ENCODE assay signal across 1 cellular context in the genomic region with DNA sequence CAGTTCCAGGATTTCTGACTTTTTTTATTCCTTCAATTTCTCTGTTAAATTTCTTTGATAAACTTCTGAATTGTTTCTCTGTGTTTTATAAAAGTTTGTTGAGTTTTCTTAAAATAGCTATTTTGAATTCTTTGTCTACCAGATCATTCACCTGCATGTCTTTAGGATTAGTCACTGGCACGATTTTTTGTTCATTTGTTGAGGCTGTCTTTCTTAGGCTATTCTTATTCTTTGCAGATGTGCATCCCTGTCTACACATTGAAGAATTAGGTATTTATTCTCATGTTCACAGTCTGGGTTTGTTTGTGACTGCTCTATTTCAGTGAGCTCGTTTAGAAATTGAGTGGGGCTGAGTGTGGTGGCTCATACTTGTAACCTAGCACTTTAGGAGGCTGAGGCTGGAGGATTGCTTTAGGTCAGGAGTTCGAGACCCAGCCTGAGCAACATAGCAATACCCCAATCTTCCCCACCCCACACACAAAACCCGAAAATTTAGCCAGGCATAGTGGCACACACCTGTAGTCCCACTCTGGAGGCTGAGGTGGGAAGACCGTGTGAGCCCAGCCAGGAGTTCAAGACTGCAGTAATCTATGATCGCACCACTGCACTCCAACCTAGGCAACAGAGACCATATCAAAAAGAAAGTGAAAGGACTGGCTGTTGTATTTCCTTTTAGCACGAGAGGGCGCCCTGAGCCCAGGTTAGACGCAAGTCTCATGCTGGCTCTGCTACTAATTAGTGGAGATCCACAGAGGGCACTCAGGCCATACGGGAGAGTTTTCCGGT.
TF ChIP-seq lines count a peak whose summit lies in the region.

No MANE protein-coding gene starts in this region.

TF ChIP-seq in WTC11, 78 proteins besides CTCF, POLR2A, EP300 and RAD21 (continued from another document):
- TF ChIP-seq, protein P1, sequence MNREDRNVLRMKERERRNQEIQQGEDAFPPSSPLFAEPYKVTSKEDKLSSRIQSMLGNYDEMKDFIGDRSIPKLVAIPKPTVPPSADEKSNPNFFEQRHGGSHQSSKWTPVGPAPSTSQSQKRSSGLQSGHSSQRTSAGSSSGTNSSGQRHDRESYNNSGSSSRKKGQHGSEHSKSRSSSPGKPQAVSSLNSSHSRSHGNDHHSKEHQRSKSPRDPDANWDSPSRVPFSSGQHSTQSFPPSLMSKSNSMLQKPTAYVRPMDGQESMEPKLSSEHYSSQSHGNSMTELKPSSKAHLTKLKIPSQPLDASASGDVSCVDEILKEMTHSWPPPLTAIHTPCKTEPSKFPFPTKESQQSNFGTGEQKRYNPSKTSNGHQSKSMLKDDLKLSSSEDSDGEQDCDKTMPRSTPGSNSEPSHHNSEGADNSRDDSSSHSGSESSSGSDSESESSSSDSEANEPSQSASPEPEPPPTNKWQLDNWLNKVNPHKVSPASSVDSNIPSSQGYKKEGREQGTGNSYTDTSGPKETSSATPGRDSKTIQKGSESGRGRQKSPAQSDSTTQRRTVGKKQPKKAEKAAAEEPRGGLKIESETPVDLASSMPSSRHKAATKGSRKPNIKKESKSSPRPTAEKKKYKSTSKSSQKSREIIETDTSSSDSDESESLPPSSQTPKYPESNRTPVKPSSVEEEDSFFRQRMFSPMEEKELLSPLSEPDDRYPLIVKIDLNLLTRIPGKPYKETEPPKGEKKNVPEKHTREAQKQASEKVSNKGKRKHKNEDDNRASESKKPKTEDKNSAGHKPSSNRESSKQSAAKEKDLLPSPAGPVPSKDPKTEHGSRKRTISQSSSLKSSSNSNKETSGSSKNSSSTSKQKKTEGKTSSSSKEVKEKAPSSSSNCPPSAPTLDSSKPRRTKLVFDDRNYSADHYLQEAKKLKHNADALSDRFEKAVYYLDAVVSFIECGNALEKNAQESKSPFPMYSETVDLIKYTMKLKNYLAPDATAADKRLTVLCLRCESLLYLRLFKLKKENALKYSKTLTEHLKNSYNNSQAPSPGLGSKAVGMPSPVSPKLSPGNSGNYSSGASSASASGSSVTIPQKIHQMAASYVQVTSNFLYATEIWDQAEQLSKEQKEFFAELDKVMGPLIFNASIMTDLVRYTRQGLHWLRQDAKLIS (CRISPR knock-in tag; IDR thresholded peaks at IDR 0.05; ENCODE audit: borderline replicate concordance): no peak
- TF ChIP-seq PRRX2 (CRISPR knock-in tag; IDR thresholded peaks at IDR 0.05) (no peak), ZNF671 (CRISPR knock-in tag; IDR thresholded peaks at IDR 0.05) (no peak), TEAD1 (CRISPR knock-in tag; IDR thresholded peaks at IDR 0.05) (no peak), NFYB (CRISPR knock-in tag; conservative IDR thresholded peaks at IDR 0.05; ENCODE audit: low read depth) (no peak), EMX1 (CRISPR knock-in tag; IDR thresholded peaks at IDR 0.05) (no peak), ZNF423 (CRISPR knock-in tag; IDR thresholded peaks at IDR 0.05) (no peak)
- TF ChIP-seq, protein P2, sequence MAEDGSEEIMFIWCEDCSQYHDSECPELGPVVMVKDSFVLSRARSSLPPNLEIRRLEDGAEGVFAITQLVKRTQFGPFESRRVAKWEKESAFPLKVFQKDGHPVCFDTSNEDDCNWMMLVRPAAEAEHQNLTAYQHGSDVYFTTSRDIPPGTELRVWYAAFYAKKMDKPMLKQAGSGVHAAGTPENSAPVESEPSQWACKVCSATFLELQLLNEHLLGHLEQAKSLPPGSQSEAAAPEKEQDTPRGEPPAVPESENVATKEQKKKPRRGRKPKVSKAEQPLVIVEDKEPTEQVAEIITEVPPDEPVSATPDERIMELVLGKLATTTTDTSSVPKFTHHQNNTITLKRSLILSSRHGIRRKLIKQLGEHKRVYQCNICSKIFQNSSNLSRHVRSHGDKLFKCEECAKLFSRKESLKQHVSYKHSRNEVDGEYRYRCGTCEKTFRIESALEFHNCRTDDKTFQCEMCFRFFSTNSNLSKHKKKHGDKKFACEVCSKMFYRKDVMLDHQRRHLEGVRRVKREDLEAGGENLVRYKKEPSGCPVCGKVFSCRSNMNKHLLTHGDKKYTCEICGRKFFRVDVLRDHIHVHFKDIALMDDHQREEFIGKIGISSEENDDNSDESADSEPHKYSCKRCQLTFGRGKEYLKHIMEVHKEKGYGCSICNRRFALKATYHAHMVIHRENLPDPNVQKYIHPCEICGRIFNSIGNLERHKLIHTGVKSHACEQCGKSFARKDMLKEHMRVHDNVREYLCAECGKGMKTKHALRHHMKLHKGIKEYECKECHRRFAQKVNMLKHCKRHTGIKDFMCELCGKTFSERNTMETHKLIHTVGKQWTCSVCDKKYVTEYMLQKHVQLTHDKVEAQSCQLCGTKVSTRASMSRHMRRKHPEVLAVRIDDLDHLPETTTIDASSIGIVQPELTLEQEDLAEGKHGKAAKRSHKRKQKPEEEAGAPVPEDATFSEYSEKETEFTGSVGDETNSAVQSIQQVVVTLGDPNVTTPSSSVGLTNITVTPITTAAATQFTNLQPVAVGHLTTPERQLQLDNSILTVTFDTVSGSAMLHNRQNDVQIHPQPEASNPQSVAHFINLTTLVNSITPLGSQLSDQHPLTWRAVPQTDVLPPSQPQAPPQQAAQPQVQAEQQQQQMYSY (CRISPR knock-in tag; IDR thresholded peaks at IDR 0.05): no peak
- TF ChIP-seq, protein P3, sequence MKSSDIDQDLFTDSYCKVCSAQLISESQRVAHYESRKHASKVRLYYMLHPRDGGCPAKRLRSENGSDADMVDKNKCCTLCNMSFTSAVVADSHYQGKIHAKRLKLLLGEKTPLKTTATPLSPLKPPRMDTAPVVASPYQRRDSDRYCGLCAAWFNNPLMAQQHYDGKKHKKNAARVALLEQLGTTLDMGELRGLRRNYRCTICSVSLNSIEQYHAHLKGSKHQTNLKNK (CRISPR knock-in tag; IDR thresholded peaks at IDR 0.05): no peak
- TF ChIP-seq, protein P4, sequence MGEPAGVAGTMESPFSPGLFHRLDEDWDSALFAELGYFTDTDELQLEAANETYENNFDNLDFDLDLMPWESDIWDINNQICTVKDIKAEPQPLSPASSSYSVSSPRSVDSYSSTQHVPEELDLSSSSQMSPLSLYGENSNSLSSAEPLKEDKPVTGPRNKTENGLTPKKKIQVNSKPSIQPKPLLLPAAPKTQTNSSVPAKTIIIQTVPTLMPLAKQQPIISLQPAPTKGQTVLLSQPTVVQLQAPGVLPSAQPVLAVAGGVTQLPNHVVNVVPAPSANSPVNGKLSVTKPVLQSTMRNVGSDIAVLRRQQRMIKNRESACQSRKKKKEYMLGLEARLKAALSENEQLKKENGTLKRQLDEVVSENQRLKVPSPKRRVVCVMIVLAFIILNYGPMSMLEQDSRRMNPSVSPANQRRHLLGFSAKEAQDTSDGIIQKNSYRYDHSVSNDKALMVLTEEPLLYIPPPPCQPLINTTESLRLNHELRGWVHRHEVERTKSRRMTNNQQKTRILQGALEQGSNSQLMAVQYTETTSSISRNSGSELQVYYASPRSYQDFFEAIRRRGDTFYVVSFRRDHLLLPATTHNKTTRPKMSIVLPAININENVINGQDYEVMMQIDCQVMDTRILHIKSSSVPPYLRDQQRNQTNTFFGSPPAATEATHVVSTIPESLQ (CRISPR knock-in tag; IDR thresholded peaks at IDR 0.05): no peak
- TF ChIP-seq, protein P5, sequence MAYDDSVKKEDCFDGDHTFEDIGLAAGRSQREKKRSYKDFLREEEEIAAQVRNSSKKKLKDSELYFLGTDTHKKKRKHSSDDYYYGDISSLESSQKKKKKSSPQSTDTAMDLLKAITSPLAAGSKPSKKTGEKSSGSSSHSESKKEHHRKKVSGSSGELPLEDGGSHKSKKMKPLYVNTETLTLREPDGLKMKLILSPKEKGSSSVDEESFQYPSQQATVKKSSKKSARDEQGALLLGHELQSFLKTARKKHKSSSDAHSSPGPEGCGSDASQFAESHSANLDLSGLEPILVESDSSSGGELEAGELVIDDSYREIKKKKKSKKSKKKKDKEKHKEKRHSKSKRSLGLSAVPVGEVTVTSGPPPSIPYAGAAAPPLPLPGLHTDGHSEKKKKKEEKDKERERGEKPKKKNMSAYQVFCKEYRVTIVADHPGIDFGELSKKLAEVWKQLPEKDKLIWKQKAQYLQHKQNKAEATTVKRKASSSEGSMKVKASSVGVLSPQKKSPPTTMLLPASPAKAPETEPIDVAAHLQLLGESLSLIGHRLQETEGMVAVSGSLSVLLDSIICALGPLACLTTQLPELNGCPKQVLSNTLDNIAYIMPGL (CRISPR knock-in tag; IDR thresholded peaks at IDR 0.05): no peak
- TF ChIP-seq, protein P6, sequence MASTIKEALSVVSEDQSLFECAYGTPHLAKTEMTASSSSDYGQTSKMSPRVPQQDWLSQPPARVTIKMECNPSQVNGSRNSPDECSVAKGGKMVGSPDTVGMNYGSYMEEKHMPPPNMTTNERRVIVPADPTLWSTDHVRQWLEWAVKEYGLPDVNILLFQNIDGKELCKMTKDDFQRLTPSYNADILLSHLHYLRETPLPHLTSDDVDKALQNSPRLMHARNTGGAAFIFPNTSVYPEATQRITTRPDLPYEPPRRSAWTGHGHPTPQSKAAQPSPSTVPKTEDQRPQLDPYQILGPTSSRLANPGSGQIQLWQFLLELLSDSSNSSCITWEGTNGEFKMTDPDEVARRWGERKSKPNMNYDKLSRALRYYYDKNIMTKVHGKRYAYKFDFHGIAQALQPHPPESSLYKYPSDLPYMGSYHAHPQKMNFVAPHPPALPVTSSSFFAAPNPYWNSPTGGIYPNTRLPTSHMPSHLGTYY (CRISPR knock-in tag; IDR thresholded peaks at IDR 0.05): no peak
